In genomic region chr5:14672508-14673394, GRCh38 we compare ENCODE assay signal across 10 cellular contexts. TPM values are rescaled to one million over a fixed set of nuclear protein-coding genes. Genes with fewer than 3 reads are reported as not detected.
DNase-seq lines count a peak whose midpoint lies in the region; ATAC-seq, FAIRE-seq and TF ChIP-seq lines count a peak whose summit lies in the region.
"Had no signal": no experiment of that assay in that cellular context is flagged by ENCODE, and none has a peak within 500 bp of the region (broad histone marks: within the 10 kb centered on the region; RNA-seq: fewer than 3 reads in every experiment).

No MANE protein-coding gene starts in this region.

- no peaks in the 10 kb centered on the region for H3K27me3 Mint-ChIP-seq in T-helper 1 cell treated with Interleukin-12 subunit alpha and Interleukin-12 subunit beta and Interleukin-4 antibody, amounts not matched to agents 30 μg/mL and 1 μg/mL, for 36 hours (ENCODE audit: low read depth)
- H3K27me3 Mint-ChIP-seq in naive thymus-derived CD8-positive, alpha-beta T cell: no peaks in the 10 kb centered on the region

- H3K9me3 ChIP-seq in mucosa of descending colon: no peaks in the 10 kb centered on the region

- DNase-seq in T-helper 1 cell (no peak), LHCN-M2 (ENCODE audit: low read depth) (peak; percentile 41), bronchial epithelial cell (ENCODE audit: low read depth) (peak; percentile 56), KG1 (lab: John Stamatoyannopoulos, UW) (no peak), mucosa of descending colon (no peak), COLO668 (lab: John Stamatoyannopoulos, UW; ENCODE audit: unreplicated experiment) (no peak)
- no peak for DNase-seq in naive thymus-derived CD8-positive, alpha-beta T cell
- DNase-seq: NCI-H2029 treated with DMSO at 0.1 percent for 48 hours, RPMI8226 had no signal

- H3K36me3 ChIP-seq in bronchial epithelial cell (ENCODE audit: control insufficient read depth, insufficient read depth, low read length) (peaks cover 1% of the 10 kb centered on the region), mucosa of descending colon (ENCODE audit: low read depth) (no peaks in the 10 kb centered on the region)

- peak overlapping the region; percentile 91 for H3K27ac Mint-ChIP-seq in T-helper 1 cell treated with Interleukin-12 subunit alpha and Interleukin-12 subunit beta and Interleukin-4 antibody, amounts not matched to agents 30 μg/mL and 1 μg/mL, for 36 hours
- peak overlapping the region; percentile 23 to 89 (median 58) for H3K27ac Mint-ChIP-seq in naive thymus-derived CD8-positive, alpha-beta T cell

- peaks cover 35% of the 10 kb centered on the region for H3K36me3 Mint-ChIP-seq in T-helper 1 cell treated with Interleukin-12 subunit alpha and Interleukin-12 subunit beta and Interleukin-4 antibody, amounts not matched to agents 30 μg/mL and 1 μg/mL, for 36 hours (ENCODE audit: low read depth)
- peaks cover 0 to 38% (median 7%) of the 10 kb centered on the region in 3 donors for H3K36me3 Mint-ChIP-seq in naive thymus-derived CD8-positive, alpha-beta T cell

- POLR2A ChIA-PET in naive thymus-derived CD8-positive, alpha-beta T cell (lab: Charles Lee): interaction anchor here (0.9 kb wide), 1 partner anchor 11 kb away, joined by 3 read pairs; no protein-coding TSS in a partner anchor

- TF ChIP-seq CTCF in bronchial epithelial cell (IDR thresholded peaks at IDR 0.05; ENCODE audit: insufficient read depth, low read length, severe bottlenecking) (no peak), mucosa of descending colon (IDR thresholded peaks at IDR 0.05) (no peak)

- H3K4me3 Mint-ChIP-seq in T-helper 1 cell treated with Interleukin-12 subunit alpha and Interleukin-12 subunit beta and Interleukin-4 antibody, amounts not matched to agents 30 μg/mL and 1 μg/mL, for 36 hours: no peak overlapping the region
- H3K4me3 Mint-ChIP-seq in naive thymus-derived CD8-positive, alpha-beta T cell: peak overlapping the region in 5 of 10 donors; percentile 18 to 62 (median 31)

- H3K27me3 ChIP-seq in bronchial epithelial cell (ENCODE audit: control insufficient read depth, insufficient read depth, low read length): no peaks in the 10 kb centered on the region

- H3K4me1 ChIP-seq in mucosa of descending colon (ENCODE audit: low read depth): peaks cover 29% of the 10 kb centered on the region

- FAIRE-seq in bronchial epithelial cell (lab: Jason Lieb, UNC): no peak

- H3K4me1 Mint-ChIP-seq in T-helper 1 cell treated with Interleukin-12 subunit alpha and Interleukin-12 subunit beta and Interleukin-4 antibody, amounts not matched to agents 30 μg/mL and 1 μg/mL, for 36 hours (ENCODE audit: low read depth): peaks cover 71% of the 10 kb centered on the region
- H3K4me1 Mint-ChIP-seq in naive thymus-derived CD8-positive, alpha-beta T cell: peaks cover 47 to 93% (median 83%) of the 10 kb centered on the region in 4 donors

- H3K4me3 ChIP-seq in bronchial epithelial cell (ENCODE audit: low read depth, low read length) (no peak overlapping the region), mucosa of descending colon (no peak overlapping the region)

- ATAC-seq in naive thymus-derived CD8-positive, alpha-beta T cell: no peak
- no peak for ATAC-seq in mucosa of descending colon

- intact Hi-C loops in mucosa of descending colon (cut with DNase I, micrococcal nuclease): no loop called here

- H3K9me3 Mint-ChIP-seq in T-helper 1 cell treated with Interleukin-12 subunit alpha and Interleukin-12 subunit beta and Interleukin-4 antibody, amounts not matched to agents 30 μg/mL and 1 μg/mL, for 36 hours: no peaks in the 10 kb centered on the region
- H3K9me3 Mint-ChIP-seq in naive thymus-derived CD8-positive, alpha-beta T cell: no peaks in the 10 kb centered on the region

RNA-seq across cellular contexts. Expression of gene OTULIN, which starts 8.2 kb away (rescaled TPM):
- total RNA-seq in LHCN-M2 (2014; rRNA removed) (30.5 and 37.8 TPM in 2 replicates), bronchial epithelial cell (19.6 and 36.6 TPM in 2 replicates), mucosa of descending colon (10 to 100 TPM; 21.9 to 29.6 (median 29.5) TPM)
- 9.3 TPM for polyA plus RNA-seq in LHCN-M2 (2012)
- 10 to 100 TPM; 68.1 to 77.0 TPM for total RNA-seq in naive thymus-derived CD8-positive, alpha-beta T cell
- 10 to 100 TPM; 15.7 to 22.7 (median 17.2) TPM for polyA plus RNA-seq in naive thymus-derived CD8-positive, alpha-beta T cell

Comparison
In these comparisons a context has a peak if more than half of its experiments do, and no peak if none do; other contexts are left out.
1. DNase-seq: peak in LHCN-M2 (single experiment) and bronchial epithelial cell (single experiment); none in T-helper 1 cell (0 of 5), naive thymus-derived CD8-positive, alpha-beta T cell (0 of 10), KG1 (single experiment), mucosa of descending colon (0 of 3) and COLO668 (single experiment).